ENCODE assay signal across 8 cellular contexts in genomic region chr11:449889-450808, GRCh38. TPM values are rescaled to one million over a fixed set of nuclear protein-coding genes. Genes with fewer than 3 reads are reported as not detected.
DNase-seq lines count a peak whose midpoint lies in the region; ATAC-seq and TF ChIP-seq lines count a peak whose summit lies in the region.

PTDSS2 (plus strand) TSS chr11:450279; CDS start chr11:450456, 177 bp downstream.

- DNase-seq in AG09319 (ENCODE audit: extremely low read depth, low read depth) (peak; percentile 82), NCI-H446 treated with DMSO at 0.1 percent for 48 hours (lab: John Stamatoyannopoulos, UW) (peak; percentile 84), cerebellar cortex (ENCODE audit: low spot score) (peak; percentile 96), kidney epithelial cell (ENCODE audit: low read depth) (peak; percentile 82)
- peak; percentile 90 to 92 for DNase-seq in stimulated activated CD4-positive, alpha-beta T cell treated with anti-CD3 and anti-CD28 coated beads, Interleukin-15, amount 100 ng/mL, for 48 hours (ENCODE audit: low read depth in 2 of 2)

- peak within 1 kb of the TSS; percentile 93 for H3K4me3 ChIP-seq in kidney epithelial cell (ENCODE audit: low read depth, low read length)

- ATAC-seq in GM19035 (IDR thresholded peaks at IDR 0.05; ENCODE audit: unreplicated experiment) (peak; percentile 76), HG03354 (IDR thresholded peaks at IDR 0.05; ENCODE audit: poor library complexity, severe bottlenecking, unreplicated experiment) (peak; percentile 78)
- ATAC-seq in activated CD4-positive, CD25-positive, alpha-beta regulatory T cell treated with anti-CD3 and anti-CD28 coated beads, Interleukin-2, amount 50 U/mL, for 24 hours: peak; percentile 90 to 91

- H3K36me3 ChIP-seq in kidney epithelial cell (ENCODE audit: control insufficient read depth, insufficient read depth, low read length): no peaks in the 10 kb centered on the region

- TF ChIP-seq CTCF in AG09319 (IDR thresholded peaks at IDR 0.05; ENCODE audit: low read depth, low read length) (no peak), kidney epithelial cell (IDR thresholded peaks at IDR 0.05; ENCODE audit: insufficient read depth, low read length, poor library complexity, severe bottlenecking) (no peak)

- H3K27me3 ChIP-seq in kidney epithelial cell (ENCODE audit: control insufficient read depth, insufficient read depth, low read length): no peaks in the 10 kb centered on the region

RNA-seq across cellular contexts. Expression of gene PTDSS2, which starts in this region (rescaled TPM):
- total RNA-seq in kidney epithelial cell: 81.1 and 96.3 TPM in 2 replicates

Comparison
In these comparisons a context has a peak if more than half of its experiments do, and no peak if none do; other contexts are left out.
1. Peak in every context shown above with its lines: DNase-seq, ATAC-seq and H3K4me3 ChIP-seq.